8 cellular contexts compared by ENCODE assay signal in genomic region chr7:138459300-138460175, GRCh38. TPM values are rescaled to one million over a fixed set of nuclear protein-coding genes. Genes with fewer than 3 reads are reported as not detected.
DNase-seq lines count a peak whose midpoint lies in the region; ATAC-seq and TF ChIP-seq lines count a peak whose summit lies in the region.

No MANE protein-coding gene starts in this region.

- peaks cover 0 to 4% of the 10 kb centered on the region in 2 donors for H3K9me3 Mint-ChIP-seq in activated naive CD4-positive, alpha-beta T cell treated with anti-CD3 and anti-CD28 coated beads, Interleukin-2, amount 50 U/mL, for 72 hours
- H3K9me3 Mint-ChIP-seq in osteocyte (ENCODE audit: unreplicated experiment) = no peaks in the 10 kb centered on the region

- H3K4me1 ChIP-seq in tibial artery = peaks cover 0 to 11% (median 6%) of the 10 kb centered on the region in 4 donors

- H3K4me3 Mint-ChIP-seq in osteocyte (ENCODE audit: unreplicated experiment) = peak overlapping the region; percentile 90

- in situ Hi-C loops in SK-MEL-5 (cut with HindIII; ENCODE audit: low pct_unique_long_range_greater_than_20kb, low sequenced_read_pairs) = no loop called here

- peak overlapping the region; percentile 50 to 90 for H3K27ac Mint-ChIP-seq in activated naive CD4-positive, alpha-beta T cell treated with anti-CD3 and anti-CD28 coated beads, Interleukin-2, amount 50 U/mL, for 72 hours
- peak overlapping the region; percentile 75 for H3K27ac Mint-ChIP-seq in osteocyte (ENCODE audit: unreplicated experiment)

- H3K9me3 ChIP-seq in tibial artery = no peaks in the 10 kb centered on the region

- DNase-seq in GM03348 (ENCODE audit: low spot score) (peak; percentile 99), NB4 (ENCODE audit: low read depth) (no peak), SK-MEL-5 (ENCODE audit: low read depth, low spot score) (peak; percentile 99), Right ventricle myocardium inferior (ENCODE audit: missing footprints) (peak; percentile 99), osteocyte (ENCODE audit: extremely low spot score, unreplicated experiment) (no peak), tibial artery (peak; percentile 96 to 99)
- DNase-seq in activated naive CD4-positive, alpha-beta T cell treated with anti-CD3 and anti-CD28 coated beads, Interleukin-2, amount 50 U/mL, for 72 hours (ENCODE audit: low spot score in 2 of 2) = peak; percentile 95 to 98

- no peaks in the 10 kb centered on the region for H3K27me3 Mint-ChIP-seq in osteocyte (ENCODE audit: unreplicated experiment)

- ATAC-seq in HG02588 (IDR thresholded peaks at IDR 0.05; ENCODE audit: unreplicated experiment) = peak; percentile 74
- ATAC-seq in activated naive CD4-positive, alpha-beta T cell treated with anti-CD3 and anti-CD28 coated beads, Interleukin-2, amount 50 U/mL, for 72 hours = peak; percentile 83 to 89
- peak; percentile 98 for ATAC-seq in Right ventricle myocardium inferior

- H3K4me3 ChIP-seq in NB4 (ENCODE audit: low read depth, low read length) (peak overlapping the region; percentile 73), tibial artery (peak overlapping the region; percentile 34 to 83)

- peaks cover 11 to 13% of the 10 kb centered on the region in 2 donors for H3K36me3 Mint-ChIP-seq in activated naive CD4-positive, alpha-beta T cell treated with anti-CD3 and anti-CD28 coated beads, Interleukin-2, amount 50 U/mL, for 72 hours
- peaks cover 2% of the 10 kb centered on the region for H3K36me3 Mint-ChIP-seq in osteocyte (ENCODE audit: unreplicated experiment)

- TF ChIP-seq POLR2A in NB4 (IDR thresholded peaks at IDR 0.05; ENCODE audit: extremely low read depth, insufficient read length) = peak; percentile 32

- no peaks in the 10 kb centered on the region for H3K27me3 ChIP-seq in tibial artery

- no peaks in the 10 kb centered on the region for H3K36me3 ChIP-seq in tibial artery

- peaks cover 19% of the 10 kb centered on the region for H3K4me1 Mint-ChIP-seq in osteocyte (ENCODE audit: unreplicated experiment)

- no peak for TF ChIP-seq CTCF in NB4 (IDR thresholded peaks at IDR 0.05; ENCODE audit: low read depth, low read length)
- peak; percentile 39 for TF ChIP-seq CTCF in osteocyte (IDR thresholded peaks at IDR 0.05)
- TF ChIP-seq CTCF in tibial artery (IDR thresholded peaks at IDR 0.05) = peak; percentile 23 to 60

- intact Hi-C loops in Right ventricle myocardium inferior (cut with DNase I) (loop anchor here (5.0 to 10.0 kb wide), 3 partner anchors 105 to 275 kb away; no protein-coding TSS in a partner anchor), tibial artery (cut with DNase I; ENCODE audit: low total_unique reads) (no loop called here)

- H3K27ac ChIP-seq in tibial artery = peak overlapping the region in 1 of 2 donors; percentile 54

RNA-seq across cellular contexts. Expression of gene TRIM24, which starts 0.5 kb away (rescaled TPM):
- total RNA-seq in SK-MEL-5 (2014; rRNA removed; shearing (Covaris generic)) = 11.9 and 12.7 TPM in 2 replicates
- 13.7 and 16.6 TPM in 2 replicates for polyA plus RNA-seq in SK-MEL-5 (2015; cell fraction: cytosol; rRNA removed)
- polyA plus RNA-seq in SK-MEL-5 (2015; cell fraction: nucleus; rRNA removed) = 12.5 and 13.9 TPM in 2 replicates
- 10 to 100 TPM; 14.3 to 15.4 TPM for total RNA-seq in activated naive CD4-positive, alpha-beta T cell treated with anti-CD3 and anti-CD28 coated beads, Interleukin-2, amount 50 U/mL, for 72 hours
- total RNA-seq in Right ventricle myocardium inferior = 17.1 TPM
- 20.9 and 23.1 TPM in 2 replicates for total RNA-seq in osteocyte

Comparison
In these comparisons a context has a peak if more than half of its experiments do, and no peak if none do; other contexts are left out.
1. DNase-seq: peak in GM03348 (single experiment), SK-MEL-5 (single experiment), activated naive CD4-positive, alpha-beta T cell treated with anti-CD3 and anti-CD28 coated beads, Interleukin-2, amount 50 U/mL, for 72 hours (2 of 2), Right ventricle myocardium inferior (single experiment) and tibial artery (2 of 2); none in NB4 (single experiment) and osteocyte (single experiment).
2. Peak in every context shown above with its lines, with median percentiles within 50 percentile points of each other: ATAC-seq.